Comparison of ENCODE assay signal across 8 cellular contexts in the genomic region with DNA sequence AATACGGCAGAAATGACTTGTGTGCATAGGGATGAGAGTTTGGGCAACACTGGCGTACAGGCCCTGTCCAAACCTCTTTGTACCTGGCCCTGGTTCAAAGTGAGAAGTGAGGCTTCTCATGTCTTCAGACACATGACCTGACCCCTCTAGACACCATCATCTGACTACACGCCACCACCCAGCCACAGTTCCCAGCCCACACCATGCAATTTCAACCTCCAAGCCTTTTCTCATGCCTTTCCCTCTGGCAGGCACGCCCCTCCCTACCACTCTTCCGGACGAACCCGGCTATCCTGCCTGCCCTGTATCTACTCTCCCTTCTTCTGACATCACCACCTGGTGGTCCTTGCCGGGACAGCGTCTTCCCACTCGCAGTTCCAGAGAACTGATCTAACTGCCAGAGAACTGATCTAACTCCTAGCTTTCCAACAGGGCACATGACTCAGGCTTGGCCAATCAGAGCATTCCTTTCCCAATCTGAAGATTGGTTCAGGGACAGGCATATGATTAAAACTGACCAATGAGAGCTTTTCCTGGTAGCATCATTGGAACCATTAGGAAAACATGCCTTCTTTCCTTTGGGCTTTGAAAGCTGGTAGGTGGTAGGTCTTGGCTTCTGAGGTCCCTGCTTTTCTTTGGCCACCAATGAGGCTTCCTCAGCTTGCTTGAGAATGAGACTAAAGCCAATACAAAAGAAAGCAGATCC. TPM values are rescaled to one million over a fixed set of nuclear protein-coding genes. Genes with fewer than 3 reads are reported as not detected.
DNase-seq lines count a peak whose midpoint lies in the region; ATAC-seq, FAIRE-seq and TF ChIP-seq lines count a peak whose summit lies in the region.

No MANE protein-coding gene starts in this region.

- no peaks in the 10 kb centered on the region for H3K9me3 ChIP-seq in endothelial cell of umbilical vein (replicated peaks; ENCODE audit: control insufficient read depth, insufficient read depth, low read length)
- H3K9me3 ChIP-seq in suprapubic skin, result no peaks in the 10 kb centered on the region

- H3K36me3 ChIP-seq in endothelial cell of umbilical vein (ENCODE audit: control insufficient read depth in 2 of 2, extremely low read depth in 1 of 2, insufficient read depth in 2 of 2, low read length in 2 of 2) (no peaks in the 10 kb centered on the region), suprapubic skin (no peaks in the 10 kb centered on the region)

- CTCF ChIA-PET in endothelial cell of umbilical vein (lab: Charles Lee), result interaction anchor here (0.8 to 3.2 kb wide), 11 partner anchors 11 to 265 kb away, joined by 3 to 29 read pairs (median 5); partner anchors contain the start of gene KDM8

- H3K27ac ChIP-seq in endothelial cell of umbilical vein (ENCODE audit: insufficient read depth, low read depth, low read length) (no peak overlapping the region), suprapubic skin (no peak overlapping the region)

- DNase-seq in Right ventricle myocardium inferior (ENCODE audit: missing footprints) (peak; percentile 78), cardiac septum (ENCODE audit: low spot score) (no peak), NCI-H2171 (lab: John Stamatoyannopoulos, UW) (peak; percentile 48), endothelial cell of umbilical vein (ENCODE audit: low read depth, low spot score) (peak; percentile 83), midbrain (lab: John Stamatoyannopoulos, UW) (peak; percentile 58), suprapubic skin (ENCODE audit: low spot score in 2 of 2) (peak; percentile 73 to 76)
- peak; percentile 33 to 57 for DNase-seq in activated CD4-positive, alpha-beta T cell treated with anti-CD3 and anti-CD28 coated beads for 4 hours

- TF ChIP-seq CTCF in endothelial cell of umbilical vein (IDR thresholded peaks at IDR 0.05; ENCODE audit: extremely low read depth in 1 of 2, insufficient read depth in 1 of 2, low read depth in 1 of 2, low read length in 2 of 2), result peak; percentile 67 to 69
- TF ChIP-seq CTCF in suprapubic skin (IDR thresholded peaks at IDR 0.05), result peak in 1 of 2 donors; percentile 48

- peak overlapping the region; percentile 83 for H2AFZ ChIP-seq in endothelial cell of umbilical vein (ENCODE audit: low read depth, low read length)

- TF ChIP-seq POLR2A in endothelial cell of umbilical vein (IDR thresholded peaks at IDR 0.05; ENCODE audit: low read depth, low read length) (no peak), suprapubic skin (IDR thresholded peaks at IDR 0.05) (no peak)

- H3K27me3 ChIP-seq in endothelial cell of umbilical vein (ENCODE audit: control insufficient read depth in 2 of 2, insufficient read depth in 2 of 2, low read length in 2 of 2) (no peaks in the 10 kb centered on the region), suprapubic skin (no peaks in the 10 kb centered on the region)

- peak; percentile 92 for FAIRE-seq in endothelial cell of umbilical vein (lab: Jason Lieb, UNC)

- H3K4me1 ChIP-seq in endothelial cell of umbilical vein (ENCODE audit: control insufficient read depth, extremely low read depth, insufficient read depth, low read length) (no peaks in the 10 kb centered on the region), suprapubic skin (peaks cover 5% of the 10 kb centered on the region)

- intact Hi-C loops in Right ventricle myocardium inferior (cut with DNase I) (no loop called here), cardiac septum (cut with DNase I) (no loop called here), endothelial cell of umbilical vein (cut with micrococcal nuclease) (loop anchor here (1.0 kb wide), 2 partner anchors 82 to 220 kb away; no protein-coding TSS in a partner anchor)

- no peak overlapping the region for H3K4me2 ChIP-seq in endothelial cell of umbilical vein (ENCODE audit: insufficient read depth, low read length)

- 23% methylated on average over 10 of the region's 10 CpGs for WGBS in suprapubic skin

- peak; percentile 77 for ATAC-seq in Right ventricle myocardium inferior
- peak; percentile 49 for ATAC-seq in HG02642 (IDR thresholded peaks at IDR 0.05; ENCODE audit: poor library complexity, unreplicated experiment)

- no peak for TF ChIP-seq EP300 in suprapubic skin (IDR thresholded peaks at IDR 0.05)

- BruUV-seq in endothelial cell of umbilical vein (replicated peaks; lab: Mats Ljungman, UMichigan), result no TSS peak

- H3K79me2 ChIP-seq in endothelial cell of umbilical vein (ENCODE audit: control insufficient read depth, insufficient read depth, low read length), result no peaks in the 10 kb centered on the region

- dilution Hi-C loops in endothelial cell of umbilical vein (cut with MboI; ENCODE audit: extremely low pct_ligation_motif_present, low sequenced_read_pairs), result no loop called here

- no peak overlapping the region for H3K9ac ChIP-seq in endothelial cell of umbilical vein (replicated peaks; ENCODE audit: extremely low read depth, insufficient read depth, low read length)

- no peaks in the 10 kb centered on the region for H3K9me1 ChIP-seq in endothelial cell of umbilical vein (replicated peaks; ENCODE audit: control insufficient read depth, extremely low read depth, insufficient read depth, low read length)

- POLR2A ChIA-PET in endothelial cell of umbilical vein (lab: Charles Lee), result no interaction called here

- H3K4me3 ChIP-seq in endothelial cell of umbilical vein (replicated peaks in 1 of 3; ENCODE audit: insufficient read depth in 1 of 3, low read depth in 1 of 3, low read length in 3 of 3) (no peak overlapping the region), suprapubic skin (no peak overlapping the region)

- no peaks in the 10 kb centered on the region for H4K20me1 ChIP-seq in endothelial cell of umbilical vein (replicated peaks; ENCODE audit: control insufficient read depth, extremely low read depth, insufficient read depth, low read length)

TF ChIP-seq in endothelial cell of umbilical vein, 7 proteins besides CTCF, POLR2A, EP300 and RAD21:
- no peak for TF ChIP-seq EZH2 (IDR thresholded peaks at IDR 0.05; ENCODE audit: borderline replicate concordance, low read depth, low read length, severe bottlenecking)
- TF ChIP-seq MAX (IDR thresholded peaks at IDR 0.05; ENCODE audit: insufficient read depth, insufficient read length), result peak; percentile 84

RNA-seq across cellular contexts. Expression of gene IL21R, which starts 27.0 kb away (rescaled TPM):
- total RNA-seq in Right ventricle myocardium inferior (0.14 TPM), cardiac septum (1.4 TPM), endothelial cell of umbilical vein (not detected in 2 replicates), suprapubic skin (1 to 10 TPM in 1 of 4 donors, under 1 TPM in 3; 0.08 to 1.2 (median 0.23) TPM)
- 0.03 TPM in 2 replicates for polyA plus RNA-seq in endothelial cell of umbilical vein
- polyA plus RNA-seq in endothelial cell of umbilical vein (2011; cell fraction: cytosol; rRNA removed), result 0.03 and 0.06 TPM in 2 replicates
- polyA plus RNA-seq in endothelial cell of umbilical vein (2011; cell fraction: nucleus; rRNA removed), result not detected in 2 replicates
- polyA plus RNA-seq in endothelial cell of umbilical vein (2012), result not detected in 2 replicates
- 1.3 TPM in 1 of 2 replicates, not detected in the other for polyA minus RNA-seq in endothelial cell of umbilical vein
- polyA minus RNA-seq in endothelial cell of umbilical vein (2011; cell fraction: cytosol; rRNA and poly(A)+ RNA removed), result not detected
- not detected in 2 replicates for polyA minus RNA-seq in endothelial cell of umbilical vein (2011; cell fraction: nucleus; rRNA and poly(A)+ RNA removed)
